1 cellular context compared by ENCODE assay signal in genomic region chr17:7394452-7395191, GRCh38.
TF ChIP-seq lines count a peak whose summit lies in the region.

TSS of gene PLSCR3 (minus strand) at chr17:7394525. CDS start at chr17:7394110, 415 bp downstream.

TF ChIP-seq in K562, 482 proteins besides CTCF, POLR2A, EP300 and RAD21 (continued from another document and continues in another):
- TF ChIP-seq ZNF280A (IDR thresholded peaks at IDR 0.05; ENCODE audit: low read depth, partially characterized antibody), result no peak
- TF ChIP-seq JUNB (CRISPR knock-in tag; conservative IDR thresholded peaks at IDR 0.05), result no peak
- TF ChIP-seq ZNF436 (CRISPR knock-in tag; IDR thresholded peaks at IDR 0.05), result no peak
- TF ChIP-seq ETV1 (tag; conservative IDR thresholded peaks at IDR 0.05; ENCODE audit: low read depth), result no peak
- TF ChIP-seq HES1 (IDR thresholded peaks at IDR 0.05; ENCODE audit: low read depth), result no peak
- TF ChIP-seq EZH2 (IDR thresholded peaks at IDR 0.05; ENCODE audit: borderline replicate concordance, low read depth, low read length), result no peak
- no peak for TF ChIP-seq ZNF280B (CRISPR knock-in tag; IDR thresholded peaks at IDR 0.05)
- TF ChIP-seq ZNF695 (CRISPR knock-in tag; IDR thresholded peaks at IDR 0.05), result no peak
- TF ChIP-seq FOXP4 (CRISPR knock-in tag; IDR thresholded peaks at IDR 0.05; ENCODE audit: borderline replicate concordance), result no peak
- TF ChIP-seq SETDB1 (IDR thresholded peaks at IDR 0.05; ENCODE audit: low read length), result no peak
- TF ChIP-seq JUN (IDR thresholded peaks at IDR 0.05; ENCODE audit: borderline replicate concordance, low read depth, low read length), result no peak
- no peak for TF ChIP-seq JUN (CRISPR knock-in tag; IDR thresholded peaks at IDR 0.05; ENCODE audit: borderline replicate concordance)
- TF ChIP-seq CREB1 (IDR thresholded peaks at IDR 0.05), result no peak
- no peak for TF ChIP-seq CREB1 (CRISPR knock-in tag; IDR thresholded peaks at IDR 0.05)
- peak; percentile 54 for TF ChIP-seq SUPT5H (IDR thresholded peaks at IDR 0.05)
- TF ChIP-seq CTBP1 (IDR thresholded peaks at IDR 0.05; ENCODE audit: borderline replicate concordance), result peak; percentile 51; the same call in 1 of the 2 replicates
- no peak for TF ChIP-seq MCM2 (IDR thresholded peaks at IDR 0.05; ENCODE audit: low read depth)
- no peak for TF ChIP-seq DIDO1 (tag; IDR thresholded peaks at IDR 0.05; ENCODE audit: low read depth)
- no peak for TF ChIP-seq NCOR1 (IDR thresholded peaks at IDR 0.05)
- no peak for TF ChIP-seq HOXB6 (CRISPR knock-in tag; IDR thresholded peaks at IDR 0.05; ENCODE audit: borderline replicate concordance)
- no peak for TF ChIP-seq PHF21A (IDR thresholded peaks at IDR 0.05; ENCODE audit: borderline replicate concordance, low read depth)
- no peak for TF ChIP-seq GATA2 (CRISPR knock-in tag; IDR thresholded peaks at IDR 0.05)
- TF ChIP-seq ZNF165 (CRISPR knock-in tag; IDR thresholded peaks at IDR 0.05; ENCODE audit: borderline replicate concordance), result no peak
- no peak for TF ChIP-seq ZBTB43 (CRISPR knock-in tag; IDR thresholded peaks at IDR 0.05)
- no peak for TF ChIP-seq HINFP (tag; conservative IDR thresholded peaks at IDR 0.05; ENCODE audit: low read depth)
- TF ChIP-seq ZBTB1 (CRISPR knock-in tag; IDR thresholded peaks at IDR 0.05; ENCODE audit: borderline replicate concordance, low read depth), result no peak
- TF ChIP-seq ZBTB40 (IDR thresholded peaks at IDR 0.05), result no peak
- TF ChIP-seq ZBTB40 (CRISPR knock-in tag; IDR thresholded peaks at IDR 0.05), result no peak
- TF ChIP-seq ZNF79 (CRISPR knock-in tag; IDR thresholded peaks at IDR 0.05; ENCODE audit: low read depth), result no peak
- TF ChIP-seq PML (IDR thresholded peaks at IDR 0.05; ENCODE audit: low read length), result no peak
- TF ChIP-seq PTTG1 (tag; IDR thresholded peaks at IDR 0.05; ENCODE audit: low read depth), result no peak
- peak; percentile 55; the same call in 1 of the 2 replicates for TF ChIP-seq NKRF (IDR thresholded peaks at IDR 0.05; ENCODE audit: borderline replicate concordance)
- TF ChIP-seq CBX8 (IDR thresholded peaks at IDR 0.05; ENCODE audit: borderline replicate concordance, extremely low read depth, low read depth, low read length, poor library complexity, severe bottlenecking), result no peak
- peak; percentile 33; the same call in 1 of the 2 replicates for TF ChIP-seq SMAD4 (CRISPR knock-in tag; conservative IDR thresholded peaks at IDR 0.05)
- no peak for TF ChIP-seq JUND (IDR thresholded peaks at IDR 0.05; ENCODE audit: borderline replicate concordance, low read depth, low read length)
- no peak for TF ChIP-seq JUND (tag; IDR thresholded peaks at IDR 0.05; ENCODE audit: borderline replicate concordance, low read depth, low read length)
- TF ChIP-seq E2F3 (CRISPR knock-in tag; IDR thresholded peaks at IDR 0.05), result no peak
- TF ChIP-seq CLOCK (CRISPR knock-in tag; IDR thresholded peaks at IDR 0.05; ENCODE audit: borderline replicate concordance), result no peak
- TF ChIP-seq FOXP1 (CRISPR knock-in tag; IDR thresholded peaks at IDR 0.05), result peak; percentile 52; the same call in 1 of the 2 replicates
